8 cellular contexts compared by ENCODE assay signal in genomic region chr15:90648137-90649070, GRCh38.
DNase-seq lines count a peak whose midpoint lies in the region; ATAC-seq and TF ChIP-seq lines count a peak whose summit lies in the region.

No MANE protein-coding gene starts in this region.

- TF ChIP-seq EP300 in sigmoid colon (IDR thresholded peaks at IDR 0.05): peak in 2 of 4 donors; percentile 45 to 80

- no peaks in the 10 kb centered on the region for H3K9me3 ChIP-seq in T-helper 17 cell (ENCODE audit: control insufficient read depth, low read length, poor library complexity, severe bottlenecking)
- H3K9me3 ChIP-seq in sigmoid colon: no peaks in the 10 kb centered on the region

- peaks cover under 1 to 11% (median 3%) of the 10 kb centered on the region in 4 donors for H3K36me3 ChIP-seq in sigmoid colon

- TF ChIP-seq CTCF in sigmoid colon (IDR thresholded peaks at IDR 0.05): peak; percentile 81 to 92 (median 90)

- H3K4me1 ChIP-seq in sigmoid colon: peaks cover 0 to 9% (median 4%) of the 10 kb centered on the region in 4 donors

- peak overlapping the region; percentile 90 for H3K27ac Mint-ChIP-seq in T-helper 17 cell

- no peaks in the 10 kb centered on the region for H3K36me3 Mint-ChIP-seq in T-helper 17 cell (ENCODE audit: low read depth)

- peak overlapping the region; percentile 76 for H3K4me3 Mint-ChIP-seq in T-helper 17 cell

- H3K27me3 ChIP-seq in sigmoid colon: no peaks in the 10 kb centered on the region

- peaks cover 34% of the 10 kb centered on the region for H3K4me1 Mint-ChIP-seq in T-helper 17 cell

- no peak overlapping the region for H3K4me3 ChIP-seq in sigmoid colon

- intact Hi-C loops in sigmoid colon (cut with DNase I): loop anchor here (1.0 to 5.0 kb wide), 2 partner anchors 238 to 284 kb away; partner anchors contain the start of gene HDDC3

- 6 to 13% methylated on average over 14 of the region's 14 CpGs for WGBS in sigmoid colon, 2 donors

- H3K27me3 Mint-ChIP-seq in T-helper 17 cell: no peaks in the 10 kb centered on the region

- H3K27ac ChIP-seq in sigmoid colon: peak overlapping the region; percentile 36 to 65 (median 58)

- TF ChIP-seq POLR2A in sigmoid colon (IDR thresholded peaks at IDR 0.05): no peak

- peak; percentile 46 for ATAC-seq in GM21737 (IDR thresholded peaks at IDR 0.05; ENCODE audit: unreplicated experiment)
- ATAC-seq in T-helper 17 cell: peak; percentile 83

- DNase-seq in DMS53 (lab: John Stamatoyannopoulos, UW) (peak; percentile 72), MV-4-11 (lab: John Stamatoyannopoulos, UW) (peak; percentile 100), T-helper 17 cell (peak in 2 of 3 donors; percentile 28 to 46), astrocyte of the hippocampus (ENCODE audit: low read depth, low spot score) (peak; percentile 77), hepatic stellate cell (ENCODE audit: low spot score) (peak; percentile 67), sigmoid colon (peak; percentile 93), mesenteric fat pad (ENCODE audit: low spot score) (no peak)
